ENCODE assay signal across 16 cellular contexts in the genomic region with DNA sequence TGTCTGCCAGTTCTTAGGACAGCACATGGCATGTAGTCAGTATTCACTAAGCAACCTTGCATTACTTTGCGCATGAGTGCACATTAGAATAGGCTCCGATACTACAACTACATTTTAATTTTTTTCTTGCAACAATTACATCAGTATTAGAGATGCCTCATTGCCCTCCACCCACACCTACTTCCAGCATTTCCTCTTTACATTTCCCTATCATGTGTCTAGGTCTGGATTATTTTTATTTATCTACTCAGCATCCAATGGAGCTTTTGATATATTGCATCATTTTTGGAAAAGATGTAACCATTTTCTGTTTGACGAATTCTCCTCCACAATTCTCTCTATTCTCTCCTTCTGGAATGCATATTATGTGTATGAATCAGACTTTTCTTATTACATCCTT.
DNase-seq lines count a peak whose midpoint lies in the region; TF ChIP-seq lines count a peak whose summit lies in the region.
"Had no signal": no experiment of that assay in that cellular context is flagged by ENCODE, and none has a peak within 500 bp of the region (broad histone marks: within the 10 kb centered on the region; RNA-seq: fewer than 3 reads in every experiment).

No MANE protein-coding gene starts in this region.

- H3K9me3 ChIP-seq in BLaER1 (no peaks in the 10 kb centered on the region), adipocyte (ENCODE audit: control insufficient read depth, low read length) (no peaks in the 10 kb centered on the region), fibroblast of lung (ENCODE audit: control insufficient read depth, insufficient read depth, low read depth, low read length) (no peaks in the 10 kb centered on the region), osteoblast (ENCODE audit: low read depth, low read length) (no peaks in the 10 kb centered on the region)
- H3K9me3 ChIP-seq in CD4-positive, alpha-beta memory T cell (ENCODE audit: control insufficient read depth in 1 of 2, low read length in 2 of 2) = no peaks in the 10 kb centered on the region
- no peaks in the 10 kb centered on the region for H3K9me3 ChIP-seq in effector memory CD4-positive, alpha-beta T cell (ENCODE audit: control insufficient read depth, low read length)

- H3K4me3 Mint-ChIP-seq in CD4-positive, alpha-beta memory T cell = no peak overlapping the region
- H3K4me3 Mint-ChIP-seq: activated B cell treated with CpG ODN at 0.5 μM for 24 hours had no signal

- H4K20me1 ChIP-seq in BLaER1 (no peaks in the 10 kb centered on the region), fibroblast of lung (ENCODE audit: control insufficient read depth, extremely low read depth, insufficient read depth, low read length) (no peaks in the 10 kb centered on the region), osteoblast (ENCODE audit: insufficient read depth, low read length) (no peaks in the 10 kb centered on the region)

- CTCF ChIA-PET in CD4-positive, alpha-beta memory T cell (lab: Charles Lee; ENCODE audit: partially characterized antibody) = no interaction called here

- H3K4me2 ChIP-seq in BLaER1 (peak overlapping the region; percentile 93), fibroblast of lung (ENCODE audit: extremely low read depth, insufficient read depth, low read length) (peak overlapping the region; percentile 11), osteoblast (ENCODE audit: insufficient read depth, low read length) (peak overlapping the region; percentile 0)

- no peak overlapping the region for H2AFZ ChIP-seq in fibroblast of lung (ENCODE audit: low read length)
- no peak overlapping the region for H2AFZ ChIP-seq in osteoblast (ENCODE audit: low read length)

- DNase-seq in adipocyte (ENCODE audit: low read depth) = peak; percentile 42
- peak; percentile 25 to 74 for DNase-seq in fibroblast of lung (ENCODE audit: low read depth in 2 of 2)
- no peak for DNase-seq in osteoblast (ENCODE audit: insufficient read length, low spot score, missing footprints)
- DNase-seq in central memory CD4-positive, alpha-beta T cell = no peak
- DNase-seq in GM19238 (ENCODE audit: insufficient read length, low spot score) = no peak
- no peak for DNase-seq in CD4-positive, alpha-beta memory T cell
- DNase-seq in effector memory CD4-positive, alpha-beta T cell = no peak
- DNase-seq: activated B cell treated with CpG ODN at 0.5 μM for 24 hours, hypothalamus, NCI-H1436 treated with DMSO at 0.1 percent for 48 hours, NCI-H446 treated with DMSO at 0.1 percent for 48 hours, SIG-M5, T-helper 2 cell had no signal

- H3K27ac ChIP-seq in BLaER1 (no peak overlapping the region), fibroblast of lung (ENCODE audit: insufficient read depth, low read length) (peak overlapping the region; percentile 53), osteoblast (ENCODE audit: low read depth, low read length) (peak overlapping the region; percentile 61)
- no peak overlapping the region for H3K27ac ChIP-seq in CD4-positive, alpha-beta memory T cell (ENCODE audit: low read depth, low read length)
- no peak overlapping the region for H3K27ac ChIP-seq in effector memory CD4-positive, alpha-beta T cell (ENCODE audit: insufficient read depth, low read length, poor library complexity, severe bottlenecking)
- H3K27ac ChIP-seq: coronary artery had no signal

- peaks cover 0 to 11% (median 0%) of the 10 kb centered on the region in 8 donors for H3K9me3 Mint-ChIP-seq in CD4-positive, alpha-beta memory T cell
- H3K9me3 Mint-ChIP-seq: activated B cell treated with CpG ODN at 0.5 μM for 24 hours had no signal

- H3K27me3 ChIP-seq in BLaER1 = no peaks in the 10 kb centered on the region
- no peaks in the 10 kb centered on the region for H3K27me3 ChIP-seq in adipocyte (replicated peaks; ENCODE audit: control insufficient read depth, insufficient read depth, low read length)
- H3K27me3 ChIP-seq in fibroblast of lung (ENCODE audit: control insufficient read depth, insufficient read depth, low read length) = no peaks in the 10 kb centered on the region
- H3K27me3 ChIP-seq in osteoblast (ENCODE audit: insufficient read depth, low read length) = peaks cover 18% of the 10 kb centered on the region
- no peaks in the 10 kb centered on the region for H3K27me3 ChIP-seq in CD4-positive, alpha-beta memory T cell (ENCODE audit: insufficient read depth, low read length)
- H3K27me3 ChIP-seq in effector memory CD4-positive, alpha-beta T cell (replicated peaks; ENCODE audit: control insufficient read depth, insufficient read depth, low read length, poor library complexity, severe bottlenecking) = peaks cover 4% of the 10 kb centered on the region

- POLR2A ChIA-PET in CD4-positive, alpha-beta memory T cell (lab: Charles Lee; ENCODE audit: partially characterized antibody) = no interaction called here

- peaks cover 0 to 5% of the 10 kb centered on the region in 2 donors for H3K27me3 Mint-ChIP-seq in CD4-positive, alpha-beta memory T cell

- peaks cover 0 to 3% (median under 1%) of the 10 kb centered on the region in 4 donors for H3K4me1 Mint-ChIP-seq in CD4-positive, alpha-beta memory T cell
- H3K4me1 Mint-ChIP-seq: activated B cell treated with CpG ODN at 0.5 μM for 24 hours had no signal

- no peaks in the 10 kb centered on the region for H3K36me3 Mint-ChIP-seq in CD4-positive, alpha-beta memory T cell

- H3K27ac Mint-ChIP-seq in CD4-positive, alpha-beta memory T cell = no peak overlapping the region
- H3K27ac Mint-ChIP-seq: activated B cell treated with CpG ODN at 0.5 μM for 24 hours had no signal

- intact Hi-C loops in CD4-positive, alpha-beta memory T cell (cut with micrococcal nuclease) = no loop called here

- no peak overlapping the region for H3K9ac ChIP-seq in BLaER1
- no peak overlapping the region for H3K9ac ChIP-seq in adipocyte (ENCODE audit: low read length)
- H3K9ac ChIP-seq in fibroblast of lung (ENCODE audit: insufficient read depth, low read length) = no peak overlapping the region

- H3K4me3 ChIP-seq in BLaER1 (no peak overlapping the region), adipocyte (ENCODE audit: low read length) (no peak overlapping the region), fibroblast of lung (replicated peaks in 1 of 4; ENCODE audit: control extremely low read depth in 1 of 4, insufficient read depth in 1 of 4, low read depth in 3 of 4, low read length in 4 of 4) (no peak overlapping the region), osteoblast (ENCODE audit: insufficient read depth, low read length) (no peak overlapping the region)
- H3K4me3 ChIP-seq in CD4-positive, alpha-beta memory T cell (ENCODE audit: low read length in 2 of 2) = no peak overlapping the region
- no peak overlapping the region for H3K4me3 ChIP-seq in effector memory CD4-positive, alpha-beta T cell (ENCODE audit: insufficient read depth, low read depth, low read length, poor library complexity, severe bottlenecking)
- H3K4me3 ChIP-seq: coronary artery, GM12878 had no signal

- no peak for TF ChIP-seq CTCF in fibroblast of lung (conservative IDR thresholded peaks at IDR 0.05 in 1 of 2, IDR thresholded peaks at IDR 0.05 in 1 of 2; ENCODE audit: low read depth in 1 of 2, low read length in 2 of 2)
- TF ChIP-seq CTCF in osteoblast (IDR thresholded peaks at IDR 0.05; ENCODE audit: extremely low read depth, low read depth, low read length) = no peak

- H3K36me3 ChIP-seq in BLaER1 (no peaks in the 10 kb centered on the region), adipocyte (ENCODE audit: control insufficient read depth, insufficient read depth, low read length, severe bottlenecking) (no peaks in the 10 kb centered on the region), fibroblast of lung (ENCODE audit: control insufficient read depth, insufficient read depth, low read length) (no peaks in the 10 kb centered on the region), osteoblast (ENCODE audit: insufficient read depth, low read length) (no peaks in the 10 kb centered on the region)
- H3K36me3 ChIP-seq in CD4-positive, alpha-beta memory T cell (ENCODE audit: insufficient read depth, low read length) = no peaks in the 10 kb centered on the region
- H3K36me3 ChIP-seq in effector memory CD4-positive, alpha-beta T cell (ENCODE audit: control insufficient read depth, insufficient read depth, low read length) = no peaks in the 10 kb centered on the region

- peaks cover 27% of the 10 kb centered on the region for H3K4me1 ChIP-seq in BLaER1
- peaks cover 27% of the 10 kb centered on the region for H3K4me1 ChIP-seq in adipocyte (ENCODE audit: control insufficient read depth, insufficient read depth, low read length)
- peaks cover 15% of the 10 kb centered on the region for H3K4me1 ChIP-seq in fibroblast of lung (ENCODE audit: control insufficient read depth, extremely low read depth, insufficient read depth, low read length)
- peaks cover 26% of the 10 kb centered on the region for H3K4me1 ChIP-seq in osteoblast (ENCODE audit: insufficient read depth, low read length)
- no peaks in the 10 kb centered on the region for H3K4me1 ChIP-seq in CD4-positive, alpha-beta memory T cell (ENCODE audit: insufficient read depth, low read length)
- H3K4me1 ChIP-seq in effector memory CD4-positive, alpha-beta T cell (ENCODE audit: control insufficient read depth, insufficient read depth, low read length, poor library complexity, severe bottlenecking) = no peaks in the 10 kb centered on the region

- no peaks in the 10 kb centered on the region for H3K79me2 ChIP-seq in fibroblast of lung (ENCODE audit: control insufficient read depth, insufficient read depth, low read length)
- no peaks in the 10 kb centered on the region for H3K79me2 ChIP-seq in osteoblast (ENCODE audit: insufficient read depth, low read length)

Comparison
In these comparisons a context has a peak if more than half of its experiments do, and no peak if none do; other contexts are left out.
1. H3K27ac ChIP-seq: peak in fibroblast of lung (single experiment) and osteoblast (single experiment); none in BLaER1 (single experiment), CD4-positive, alpha-beta memory T cell (single experiment) and effector memory CD4-positive, alpha-beta T cell (single experiment).
2. H3K4me2 ChIP-seq: peak in every context shown above with its lines; median percentile 93 in BLaER1; 11 in fibroblast of lung; 0 in osteoblast.
3. DNase-seq: peak in adipocyte (single experiment) and fibroblast of lung (2 of 2); none in osteoblast (single experiment), central memory CD4-positive, alpha-beta T cell (single experiment), GM19238 (single experiment), CD4-positive, alpha-beta memory T cell (0 of 5) and effector memory CD4-positive, alpha-beta T cell (0 of 3).